ENCODE assay signal across 8 cellular contexts in genomic region chr1:236605030-236605806, GRCh38. TPM values are rescaled to one million over a fixed set of nuclear protein-coding genes. Genes with fewer than 3 reads are reported as not detected.
DNase-seq lines count a peak whose midpoint lies in the region; ATAC-seq and TF ChIP-seq lines count a peak whose summit lies in the region.

No MANE protein-coding gene starts in this region.

- no peaks in the 10 kb centered on the region for H3K9me3 Mint-ChIP-seq in activated B cell treated with CpG ODN at 0.5 μM for 24 hours

- H2AFZ ChIP-seq in smooth muscle cell (ENCODE audit: low read depth) = peak overlapping the region; percentile 99

- H3K4me1 ChIP-seq in HEK293 (ENCODE audit: control insufficient read depth, insufficient read depth, low read length) (peaks cover 7% of the 10 kb centered on the region), right cardiac atrium (ENCODE audit: control insufficient read depth, insufficient read depth, low read length) (no peaks in the 10 kb centered on the region), smooth muscle cell (ENCODE audit: low read depth) (peaks cover 10% of the 10 kb centered on the region)

- H3F3A ChIP-seq in smooth muscle cell (ENCODE audit: low read depth) = peaks cover 3% of the 10 kb centered on the region

- POLR2A ChIA-PET in HEK293 (lab: Yijun Ruan, JAX) = interaction anchor here (0.5 to 1.6 kb wide), 26 partner anchors 9 to 1194 kb away, joined by 3 to 19 read pairs (median 4); partner anchors contain the start of genes ACTN2, ERO1B, MTR and RYR2
- POLR2A ChIA-PET in activated B cell treated with CpG ODN at 0.5 μM for 24 hours (lab: Charles Lee) = interaction anchor here (0.6 to 1.7 kb wide), 4 partner anchors 81 to 448 kb away, joined by 3 to 8 read pairs (median 6); partner anchors contain the start of genes LGALS8 and MTR

- peaks cover 33% of the 10 kb centered on the region for H3K36me3 Mint-ChIP-seq in activated B cell treated with CpG ODN at 0.5 μM for 24 hours (ENCODE audit: low read depth)

- H3K27ac Mint-ChIP-seq in activated B cell treated with CpG ODN at 0.5 μM for 24 hours = peak overlapping the region; percentile 89

- peaks cover 15% of the 10 kb centered on the region for H3K79me2 ChIP-seq in smooth muscle cell (ENCODE audit: low read depth)

- CTCF ChIA-PET in HEK293 (lab: Yijun Ruan, JAX) = interaction anchor here (0.5 to 4.0 kb wide), 13 partner anchors 25 to 1158 kb away, joined by 3 to 24 read pairs (median 4); partner anchors contain the start of gene RYR2
- CTCF ChIA-PET in activated B cell treated with CpG ODN at 0.5 μM for 24 hours (lab: Charles Lee) = interaction anchor here (0.6 to 1.5 kb wide), 4 partner anchors 53 to 957 kb away, joined by 3 to 4 read pairs (median 3); partner anchors contain the start of gene MTR

- no peaks in the 10 kb centered on the region for H3K9me3 ChIP-seq in HEK293 (ENCODE audit: control insufficient read depth, insufficient read depth, low read depth, low read length)
- H3K9me3 ChIP-seq in right cardiac atrium (ENCODE audit: control insufficient read depth, low read length) = no peaks in the 10 kb centered on the region
- H3K9me3 ChIP-seq in smooth muscle cell (replicated peaks; ENCODE audit: low read depth) = no peaks in the 10 kb centered on the region

- H3K4me1 Mint-ChIP-seq in activated B cell treated with CpG ODN at 0.5 μM for 24 hours = peaks cover 26% of the 10 kb centered on the region

- DNase-seq in activated B cell treated with CpG ODN at 0.5 μM for 24 hours (no peak), right cardiac atrium (peak in 2 of 3 donors; percentile 21 to 51), smooth muscle cell (lab: John Stamatoyannopoulos, UW; ENCODE audit: unreplicated experiment) (no peak), NCI-H510A treated with DMSO at 0.1 percent for 48 hours (lab: John Stamatoyannopoulos, UW) (no peak), GF-D8 (lab: John Stamatoyannopoulos, UW) (no peak)
- DNase-seq in stimulated activated CD4-positive, alpha-beta T cell treated with anti-CD3 and anti-CD28 coated beads, Interleukin-1b, Interleukin-23, amount 100 ng/mL, for 48 hours = no peak

- H3K4me3 ChIP-seq in HEK293 (ENCODE audit: low read depth, low read length) (peak overlapping the region; percentile 74), right cardiac atrium (ENCODE audit: low read length) (peak overlapping the region; percentile 99), smooth muscle cell (peak overlapping the region; percentile 76)

- peak overlapping the region; percentile 95 for H3K4me2 ChIP-seq in smooth muscle cell

- peaks cover 14% of the 10 kb centered on the region for H3K27me3 Mint-ChIP-seq in activated B cell treated with CpG ODN at 0.5 μM for 24 hours

- H3K36me3 ChIP-seq in HEK293 (ENCODE audit: control insufficient read depth in 2 of 2, insufficient read depth in 1 of 2, low read length in 2 of 2) (peaks cover 26 to 28% of the 10 kb centered on the region in 2 experiments), smooth muscle cell (ENCODE audit: low read depth) (no peaks in the 10 kb centered on the region)

- ATAC-seq in activated B cell treated with CpG ODN at 0.5 μM for 24 hours (ENCODE audit: low read depth) (no peak), right cardiac atrium (no peak), HG03354 (IDR thresholded peaks at IDR 0.05; ENCODE audit: poor library complexity, severe bottlenecking, unreplicated experiment) (no peak)

- TF ChIP-seq CTCF in HEK293 (tag by site-specific recombination; IDR thresholded peaks at IDR 0.05) (no peak), activated B cell treated with CpG ODN at 0.5 μM for 24 hours (IDR thresholded peaks at IDR 0.05) (no peak), smooth muscle cell (IDR thresholded peaks at IDR 0.05; ENCODE audit: borderline replicate concordance, insufficient read depth, poor library complexity, severe bottlenecking) (no peak)

- peak overlapping the region; percentile 98 for H3K4me3 Mint-ChIP-seq in activated B cell treated with CpG ODN at 0.5 μM for 24 hours

- peaks cover 8% of the 10 kb centered on the region for H4K20me1 ChIP-seq in smooth muscle cell (ENCODE audit: low read depth)

- H3K27me3 ChIP-seq in right cardiac atrium (ENCODE audit: control insufficient read depth, insufficient read depth) (no peaks in the 10 kb centered on the region), smooth muscle cell (ENCODE audit: low read depth) (no peaks in the 10 kb centered on the region)

- H3K27ac ChIP-seq in HEK293 (ENCODE audit: extremely low read depth, low read depth, low read length) (peak overlapping the region; percentile 76), right cardiac atrium (ENCODE audit: low read length) (peak overlapping the region; percentile 92), smooth muscle cell (ENCODE audit: low read depth) (peak overlapping the region; percentile 70)

- peak overlapping the region; percentile 68 for H3K9ac ChIP-seq in smooth muscle cell (ENCODE audit: low read depth)

- 72% methylated on average over 29 of the region's 29 CpGs for WGBS in right cardiac atrium
- WGBS in smooth muscle cell (ENCODE audit: low lambda C conversion rate) = 69% methylated on average over 29 of the region's 29 CpGs

- intact Hi-C loops in activated B cell treated with CpG ODN at 0.5 μM for 24 hours (cut with micrococcal nuclease) = loop anchor here (2.0 to 10.0 kb wide), 3 partner anchors 322 to 1100 kb away; partner anchors contain the start of gene B3GALNT2
- intact Hi-C loops in right cardiac atrium (cut with DNase I) = loop anchor here in 2 of 4 donors (10.0 kb wide), 1 partner anchor 170 kb away; no protein-coding TSS in a partner anchor

TF ChIP-seq in HEK293, 187 proteins besides CTCF, POLR2A, EP300 and RAD21:
- no peak for TF ChIP-seq KLF9 (tag by site-specific recombination; IDR thresholded peaks at IDR 0.05; ENCODE audit: low read depth)
- no peak for TF ChIP-seq ZNF155 (tag by site-specific recombination; IDR thresholded peaks at IDR 0.05)
- TF ChIP-seq ZNF366 (tag by site-specific recombination; conservative IDR thresholded peaks at IDR 0.05) = peak; percentile 49; the same call in 1 of the 2 replicates
- TF ChIP-seq ZNF362 (tag by site-specific recombination; IDR thresholded peaks at IDR 0.05) = peak; percentile 83
- TF ChIP-seq ZNF639 (tag by site-specific recombination; IDR thresholded peaks at IDR 0.05) = no peak
- TF ChIP-seq ZBTB26 (tag by site-specific recombination; optimal IDR thresholded peaks at IDR 0.05) = peak; percentile 3
- TF ChIP-seq ZNF24 (tag by site-specific recombination; IDR thresholded peaks at IDR 0.05) = no peak
- TF ChIP-seq ZSCAN16 (tag by site-specific recombination; IDR thresholded peaks at IDR 0.05) = peak; percentile 96
TF ChIP-seq in HEK293: peak in this region for 4.

RNA-seq across cellular contexts. Expression of gene HEATR1, which starts 0.9 kb away (rescaled TPM):
- 69.3 and 78.5 TPM in 2 replicates for total RNA-seq in activated B cell treated with CpG ODN at 0.5 μM for 24 hours
- 10 to 100 TPM; 11.2 to 12.8 (median 12.2) TPM for total RNA-seq in right cardiac atrium
- polyA plus RNA-seq in right cardiac atrium = 3.2 TPM
- total RNA-seq in smooth muscle cell = 25.3 and 29.0 TPM in 2 replicates
- polyA plus RNA-seq in smooth muscle cell = 6.9 and 7.4 TPM in 2 replicates

Comparison
In these comparisons a context has a peak if more than half of its experiments do, and no peak if none do; other contexts are left out.
1. DNase-seq: peak in right cardiac atrium (2 of 3); none in activated B cell treated with CpG ODN at 0.5 μM for 24 hours (single experiment), smooth muscle cell (single experiment), NCI-H510A treated with DMSO at 0.1 percent for 48 hours (single experiment), stimulated activated CD4-positive, alpha-beta T cell treated with anti-CD3 and anti-CD28 coated beads, Interleukin-1b, Interleukin-23, amount 100 ng/mL, for 48 hours (single experiment) and GF-D8 (single experiment).
2. Peak in every context shown above with its lines, with median percentiles within 50 percentile points of each other: H3K27ac ChIP-seq and H3K4me3 ChIP-seq.